ENCODE assay signal across 1 cellular context in the genomic region with DNA sequence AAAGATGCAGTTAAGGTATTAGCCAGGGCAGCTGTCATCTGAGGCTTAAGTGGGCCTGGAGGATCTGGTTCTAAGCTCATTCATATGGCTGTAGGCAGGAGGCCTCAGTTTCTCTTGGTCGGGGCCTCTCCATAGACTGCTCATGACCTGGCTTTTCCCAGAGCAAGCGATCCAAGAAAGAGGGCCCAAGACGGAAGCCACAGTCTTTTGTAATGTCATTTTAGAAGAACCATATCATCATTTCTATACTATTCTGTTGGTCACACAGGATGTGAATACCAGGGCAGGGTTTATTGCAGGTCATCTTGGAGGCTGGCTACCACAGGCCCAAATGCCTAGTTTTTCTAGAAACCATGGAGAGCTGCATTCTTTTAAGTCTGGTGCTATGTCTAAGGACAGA.
TF ChIP-seq lines count a peak whose summit lies in the region.

No MANE protein-coding gene starts in this region.

TF ChIP-seq in IMR-90, 13 proteins besides CTCF, POLR2A, EP300 and RAD21:
- no peak for TF ChIP-seq SMC3 (IDR thresholded peaks at IDR 0.05; ENCODE audit: low read depth, low read length)
- TF ChIP-seq MXI1 (IDR thresholded peaks at IDR 0.05; ENCODE audit: borderline replicate concordance, low read depth, low read length), result no peak
- TF ChIP-seq, protein P1, sequence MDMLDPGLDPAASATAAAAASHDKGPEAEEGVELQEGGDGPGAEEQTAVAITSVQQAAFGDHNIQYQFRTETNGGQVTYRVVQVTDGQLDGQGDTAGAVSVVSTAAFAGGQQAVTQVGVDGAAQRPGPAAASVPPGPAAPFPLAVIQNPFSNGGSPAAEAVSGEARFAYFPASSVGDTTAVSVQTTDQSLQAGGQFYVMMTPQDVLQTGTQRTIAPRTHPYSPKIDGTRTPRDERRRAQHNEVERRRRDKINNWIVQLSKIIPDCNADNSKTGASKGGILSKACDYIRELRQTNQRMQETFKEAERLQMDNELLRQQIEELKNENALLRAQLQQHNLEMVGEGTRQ (IDR thresholded peaks at IDR 0.05; ENCODE audit: low read depth, low read length), result no peak
- no peak for TF ChIP-seq MAZ (IDR thresholded peaks at IDR 0.05; ENCODE audit: borderline replicate concordance, low read depth, low read length)
- TF ChIP-seq RFX5 (IDR thresholded peaks at IDR 0.05; ENCODE audit: low read depth, low read length), result no peak
- no peak for TF ChIP-seq MAFK (IDR thresholded peaks at IDR 0.05; ENCODE audit: low read depth, low read length)
